In the genomic region with DNA sequence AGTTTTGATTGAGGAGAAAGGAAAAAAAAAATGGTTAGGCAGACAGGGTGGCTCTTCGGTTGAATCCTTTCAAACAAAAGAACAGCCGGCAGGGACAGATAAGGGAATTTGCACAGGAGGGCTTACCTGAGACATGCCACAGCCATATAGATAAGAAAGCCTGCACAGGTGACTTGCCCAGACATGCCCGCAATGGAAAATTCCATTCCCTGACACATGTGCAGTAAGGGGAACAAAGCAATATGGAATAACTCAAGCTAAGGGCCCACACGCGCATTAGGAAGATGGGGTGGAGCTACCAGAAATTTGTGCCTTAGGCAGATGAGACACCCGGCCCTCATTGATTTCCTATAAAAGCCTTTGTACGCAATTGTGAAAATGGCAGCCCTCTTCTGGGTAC, we compare ENCODE assay signal across 26 cellular contexts.
A peak's percentile ranks its signal among the peaks of the same experiment; 100 is the strongest.
DNase-seq lines count a peak whose midpoint lies in the region; ATAC-seq, FAIRE-seq and TF ChIP-seq lines count a peak whose summit lies in the region.
"Had no signal": no experiment of that assay in that cellular context is flagged by ENCODE, and none has a peak within 500 bp of the region (broad histone marks: within the 10 kb centered on the region; RNA-seq: fewer than 3 reads in every experiment).

No MANE protein-coding gene starts in this region.

- H3K4me3 Mint-ChIP-seq in activated naive CD8-positive, alpha-beta T cell treated with anti-CD3 and anti-CD28 coated beads, Interleukin-2, amount 10 ng/mL, durations not matched to agents 7 days and 5 days = no peak overlapping the region
- H3K4me3 Mint-ChIP-seq in activated naive CD8-positive, alpha-beta T cell treated with anti-CD3 and anti-CD28 coated beads for 36 hours = no peak overlapping the region
- peak overlapping the region; percentile 46 for H3K4me3 Mint-ChIP-seq in glutamatergic neuron (ENCODE audit: unreplicated experiment)
- H3K4me3 Mint-ChIP-seq: activated B cell treated with CpG ODN at 0.5 μM for 24 hours; activated CD4-positive, alpha-beta memory T cell treated with anti-CD3 and anti-CD28 coated beads for 36 hours; activated T-cell treated with anti-CD3 and anti-CD28 coated beads, Interleukin-2, amount 50 U/mL, for 24 hours; dendritic cell treated with granulocyte-macrophage colony-stimulating factor and Interleukin-4, amounts not matched to agents 40 ng/mL and 50 ng/mL, for 4 days; natural killer cell treated with Interleukin-12 subunit alpha and Interleukin-12 subunit beta and Interleukin-15 and Interleukin-18, amount 100 ng/mL, for 72 hours had no signal

- H3K4me1 ChIP-seq in RWPE2 (ENCODE audit: insufficient read depth, poor library complexity, severe bottlenecking) (peaks cover 13% of the 10 kb centered on the region), neuronal stem cell (ENCODE audit: control insufficient read depth in 2 of 2, insufficient read depth in 1 of 2, low read depth in 1 of 2, low read length in 2 of 2) (peaks cover 0 to 1% of the 10 kb centered on the region in 2 donors), thyroid gland (peaks cover 0 to 3% of the 10 kb centered on the region in 2 donors)
- H3K4me1 ChIP-seq: HAP-1, heart right ventricle, left lung had no signal

- no peak overlapping the region for H2AFZ ChIP-seq in neuronal stem cell (ENCODE audit: low read length)

- H3K9me3 ChIP-seq in RWPE2 (ENCODE audit: severe bottlenecking) (no peaks in the 10 kb centered on the region), neuronal stem cell (replicated peaks in 1 of 2; ENCODE audit: control insufficient read depth in 2 of 2, insufficient read depth in 1 of 2, low read depth in 1 of 2, low read length in 2 of 2) (peaks cover 0 to 3% of the 10 kb centered on the region in 2 donors), thyroid gland (no peaks in the 10 kb centered on the region)
- H3K9me3 ChIP-seq: left lung, ovary had no signal

- no peaks in the 10 kb centered on the region for H3K79me1 ChIP-seq in neuronal stem cell (ENCODE audit: low read depth, low read length)

- H3K4me3 ChIP-seq in RWPE2 (ENCODE audit: severe bottlenecking) (no peak overlapping the region), neuronal stem cell (ENCODE audit: low read length in 2 of 2) (no peak overlapping the region), thyroid gland (replicated peaks in 1 of 3) (no peak overlapping the region)
- H3K4me3 ChIP-seq: HAP-1, heart right ventricle, left lung, ovary had no signal

- peak overlapping the region; percentile 20 for H3K27ac ChIP-seq in RWPE2 (ENCODE audit: poor library complexity, severe bottlenecking)
- H3K27ac ChIP-seq in neuronal stem cell (replicated peaks; ENCODE audit: low read length) = no peak overlapping the region
- no peak overlapping the region for H3K27ac ChIP-seq in thyroid gland
- H3K27ac ChIP-seq: heart right ventricle, left lung, ovary had no signal

- no peaks in the 10 kb centered on the region for H3K36me3 ChIP-seq in RWPE2 (ENCODE audit: low read depth)
- H3K36me3 ChIP-seq in neuronal stem cell (replicated peaks in 1 of 2; ENCODE audit: control insufficient read depth in 2 of 2, insufficient read depth in 2 of 2, low read length in 2 of 2) = no peaks in the 10 kb centered on the region
- H3K36me3 ChIP-seq in thyroid gland = no peaks in the 10 kb centered on the region
- H3K36me3 ChIP-seq: HAP-1, heart right ventricle, left lung, ovary had no signal

- H3K9ac ChIP-seq in neuronal stem cell (ENCODE audit: low read depth, low read length, poor library complexity) = no peak overlapping the region

- TF ChIP-seq POLR2A in thyroid gland (IDR thresholded peaks at IDR 0.05) = no peak

- POLR2A ChIA-PET in activated naive CD8-positive, alpha-beta T cell treated with anti-CD3 and anti-CD28 coated beads, Interleukin-2, amount 10 ng/mL, durations not matched to agents 7 days and 5 days (lab: Charles Lee) = no interaction called here

- H3K4me1 Mint-ChIP-seq in activated naive CD8-positive, alpha-beta T cell treated with anti-CD3 and anti-CD28 coated beads, Interleukin-2, amount 10 ng/mL, durations not matched to agents 7 days and 5 days = no peaks in the 10 kb centered on the region
- no peaks in the 10 kb centered on the region for H3K4me1 Mint-ChIP-seq in activated naive CD8-positive, alpha-beta T cell treated with anti-CD3 and anti-CD28 coated beads for 36 hours
- peaks cover 2% of the 10 kb centered on the region for H3K4me1 Mint-ChIP-seq in glutamatergic neuron (ENCODE audit: low read depth, unreplicated experiment)
- H3K4me1 Mint-ChIP-seq: activated B cell treated with CpG ODN at 0.5 μM for 24 hours had no signal

- no peak overlapping the region for H3K18ac ChIP-seq in neuronal stem cell (ENCODE audit: low read length)

- no peak overlapping the region for H2BK12ac ChIP-seq in neuronal stem cell (ENCODE audit: low read length)

- no peak overlapping the region for H2BK15ac ChIP-seq in neuronal stem cell (ENCODE audit: low read length)

- H3K36me3 Mint-ChIP-seq in activated naive CD8-positive, alpha-beta T cell treated with anti-CD3 and anti-CD28 coated beads, Interleukin-2, amount 10 ng/mL, durations not matched to agents 7 days and 5 days = peaks cover 3% of the 10 kb centered on the region
- peaks cover 4% of the 10 kb centered on the region for H3K36me3 Mint-ChIP-seq in activated naive CD8-positive, alpha-beta T cell treated with anti-CD3 and anti-CD28 coated beads for 36 hours
- peaks cover 16% of the 10 kb centered on the region for H3K36me3 Mint-ChIP-seq in glutamatergic neuron (ENCODE audit: unreplicated experiment)
- H3K36me3 Mint-ChIP-seq: activated CD4-positive, alpha-beta memory T cell treated with anti-CD3 and anti-CD28 coated beads for 36 hours had no signal

- H3K14ac ChIP-seq in neuronal stem cell (ENCODE audit: low read length) = no peak overlapping the region

- H3K4ac ChIP-seq in neuronal stem cell (ENCODE audit: low read length) = no peak overlapping the region

- DNase-seq in activated naive CD8-positive, alpha-beta T cell treated with anti-CD3 and anti-CD28 coated beads, Interleukin-2, amount 10 ng/mL, durations not matched to agents 7 days and 5 days = no peak
- no peak for DNase-seq in activated naive CD8-positive, alpha-beta T cell treated with anti-CD3 and anti-CD28 coated beads for 36 hours
- no peak for DNase-seq in RWPE2 (ENCODE audit: low spot score)
- no peak for DNase-seq in glutamatergic neuron
- DNase-seq in urothelium cell line (ENCODE audit: low spot score) = no peak
- no peak for DNase-seq in neuronal stem cell (ENCODE audit: low spot score)
- no peak for DNase-seq in thyroid gland
- DNase-seq: activated B cell treated with CpG ODN at 0.5 μM for 24 hours; activated CD4-positive, alpha-beta memory T cell treated with anti-CD3 and anti-CD28 coated beads for 36 hours; activated T-cell treated with anti-CD3 and anti-CD28 coated beads, Interleukin-2, amount 50 U/mL, for 24 hours; amygdala; C1 segment of cervical spinal cord; heart right ventricle; left lung; midbrain; NCI-H1092 treated with DMSO at 0.1 percent for 48 hours; NCI-H2029 treated with DMSO at 0.1 percent for 48 hours; NCI-H69; ovary; right cardiac atrium; stimulated activated CD8-positive, alpha-beta memory T cell treated with anti-CD3 and anti-CD28 coated beads, Interleukin-4, amount 100 ng/mL, for 48 hours had no signal

- no peak overlapping the region for H4K91ac ChIP-seq in neuronal stem cell (ENCODE audit: low read depth, low read length, poor library complexity)

- H3K27ac Mint-ChIP-seq in activated naive CD8-positive, alpha-beta T cell treated with anti-CD3 and anti-CD28 coated beads, Interleukin-2, amount 10 ng/mL, durations not matched to agents 7 days and 5 days = peak overlapping the region; percentile 26
- no peak overlapping the region for H3K27ac Mint-ChIP-seq in activated naive CD8-positive, alpha-beta T cell treated with anti-CD3 and anti-CD28 coated beads for 36 hours
- no peak overlapping the region for H3K27ac Mint-ChIP-seq in glutamatergic neuron (ENCODE audit: unreplicated experiment)
- H3K27ac Mint-ChIP-seq: activated B cell treated with CpG ODN at 0.5 μM for 24 hours; activated CD4-positive, alpha-beta memory T cell treated with anti-CD3 and anti-CD28 coated beads for 36 hours; activated T-cell treated with anti-CD3 and anti-CD28 coated beads, Interleukin-2, amount 50 U/mL, for 24 hours; dendritic cell treated with granulocyte-macrophage colony-stimulating factor and Interleukin-4, amounts not matched to agents 40 ng/mL and 50 ng/mL, for 4 days; natural killer cell treated with Interleukin-12 subunit alpha and Interleukin-12 subunit beta and Interleukin-15 and Interleukin-18, amount 100 ng/mL, for 72 hours had no signal

- H2BK5ac ChIP-seq in neuronal stem cell (ENCODE audit: low read length) = no peak overlapping the region

- H3K27me3 Mint-ChIP-seq in activated naive CD8-positive, alpha-beta T cell treated with anti-CD3 and anti-CD28 coated beads, Interleukin-2, amount 10 ng/mL, durations not matched to agents 7 days and 5 days = no peaks in the 10 kb centered on the region
- H3K27me3 Mint-ChIP-seq in activated naive CD8-positive, alpha-beta T cell treated with anti-CD3 and anti-CD28 coated beads for 36 hours = no peaks in the 10 kb centered on the region
- H3K27me3 Mint-ChIP-seq in glutamatergic neuron (ENCODE audit: unreplicated experiment) = peaks cover 4% of the 10 kb centered on the region
- H3K27me3 Mint-ChIP-seq: activated B cell treated with CpG ODN at 0.5 μM for 24 hours; activated CD4-positive, alpha-beta memory T cell treated with anti-CD3 and anti-CD28 coated beads for 36 hours; dendritic cell treated with granulocyte-macrophage colony-stimulating factor and Interleukin-4, amounts not matched to agents 40 ng/mL and 50 ng/mL, for 4 days had no signal

- no CpG with 5 or more reads among the region's 7 CpGs for WGBS in neuronal stem cell (ENCODE audit: extremely low coverage in 2 of 2, insufficient read length in 2 of 2, insufficient replicate concordance in 1 of 2), 2 donors
- WGBS in thyroid gland, 2 donors = 94 to 95% methylated on average over 7 of the region's 7 CpGs

- H2BK120ac ChIP-seq in neuronal stem cell (ENCODE audit: low read depth, low read length) = no peak overlapping the region

- ATAC-seq in activated naive CD8-positive, alpha-beta T cell treated with anti-CD3 and anti-CD28 coated beads, Interleukin-2, amount 10 ng/mL, durations not matched to agents 7 days and 5 days (ENCODE audit: low read depth) = no peak
- peak; percentile 41; the same call in 2 of the 3 replicates for ATAC-seq in RWPE2 (ENCODE audit: low read depth)
- no peak for ATAC-seq in GM18498 (IDR thresholded peaks at IDR 0.05; ENCODE audit: unreplicated experiment)
- ATAC-seq: heart right ventricle; left lung; natural killer cell treated with Interleukin-12 subunit alpha and Interleukin-12 subunit beta and Interleukin-15 and Interleukin-18, amount 100 ng/mL, for 72 hours; right cardiac atrium had no signal

- intact Hi-C loops in thyroid gland (cut with DNase I) = no loop called here

- FAIRE-seq in urothelium cell line (lab: Jason Lieb, UNC) = peak; percentile 17
- FAIRE-seq: GM18507 had no signal

- H4K8ac ChIP-seq in neuronal stem cell (ENCODE audit: low read depth, low read length) = no peak overlapping the region

- H3K23ac ChIP-seq in neuronal stem cell (ENCODE audit: low read depth, low read length, poor library complexity) = no peak overlapping the region

- H3K9me3 Mint-ChIP-seq in activated naive CD8-positive, alpha-beta T cell treated with anti-CD3 and anti-CD28 coated beads, Interleukin-2, amount 10 ng/mL, durations not matched to agents 7 days and 5 days = peaks cover 13% of the 10 kb centered on the region
- peaks cover 8% of the 10 kb centered on the region for H3K9me3 Mint-ChIP-seq in activated naive CD8-positive, alpha-beta T cell treated with anti-CD3 and anti-CD28 coated beads for 36 hours
- peaks cover 11% of the 10 kb centered on the region for H3K9me3 Mint-ChIP-seq in glutamatergic neuron (ENCODE audit: unreplicated experiment)

- H3K4me2 ChIP-seq in neuronal stem cell (ENCODE audit: insufficient read depth, low read length, poor library complexity, severe bottlenecking) = no peak overlapping the region

- no peak overlapping the region for H2AK5ac ChIP-seq in neuronal stem cell (ENCODE audit: low read depth, low read length)

- H3K27me3 ChIP-seq in RWPE2 (ENCODE audit: insufficient read depth, poor library complexity, severe bottlenecking) = no peaks in the 10 kb centered on the region
- H3K27me3 ChIP-seq in neuronal stem cell (ENCODE audit: control insufficient read depth in 3 of 3, insufficient read depth in 3 of 3, low read depth in 1 of 3, low read length in 3 of 3) = peaks cover 0 to 33% (median 0%) of the 10 kb centered on the region in 3 experiments
- H3K27me3 ChIP-seq in thyroid gland = no peaks in the 10 kb centered on the region
- H3K27me3 ChIP-seq: left lung, ovary had no signal

- TF ChIP-seq CTCF in RWPE2 (IDR thresholded peaks at IDR 0.05; ENCODE audit: poor library complexity, severe bottlenecking) (no peak), glutamatergic neuron (IDR thresholded peaks at IDR 0.05; ENCODE audit: partially characterized antibody, unreplicated experiment) (no peak), thyroid gland (IDR thresholded peaks at IDR 0.05) (no peak)
